Comparison of ENCODE assay signal across 8 cellular contexts in genomic region chr14:103910262-103910935, GRCh38. TPM values are rescaled to one million over a fixed set of nuclear protein-coding genes. Genes with fewer than 3 reads are reported as not detected.
DNase-seq lines count a peak whose midpoint lies in the region; ATAC-seq and TF ChIP-seq lines count a peak whose summit lies in the region.

No MANE protein-coding gene starts in this region.

- H3K27me3 ChIP-seq in BJ (ENCODE audit: control insufficient read depth, insufficient read depth, low read length) (no peaks in the 10 kb centered on the region), H9 (ENCODE audit: insufficient read depth, low read length) (no peaks in the 10 kb centered on the region; the same call in 1 of the 2 replicates), colonic mucosa (no peaks in the 10 kb centered on the region)

- peaks cover 2 to 27% (median 20%) of the 10 kb centered on the region in 3 experiments; a peak in 6 of 7 replicates for H3K36me3 Mint-ChIP-seq in H9 (ENCODE audit: insufficient read depth in 1 of 3, low read depth in 3 of 3)

- peak overlapping the region; percentile 30 for H3K4me2 ChIP-seq in H9 (ENCODE audit: insufficient read depth, insufficient read length, low read length)

- H2BK12ac ChIP-seq in H9 (ENCODE audit: insufficient read length, low read depth, low read length), result no peak overlapping the region

- H2BK120ac ChIP-seq in H9 (ENCODE audit: low read depth, low read length, poor library complexity, severe bottlenecking), result no peak overlapping the region

- peaks cover 2% of the 10 kb centered on the region; the same call in 1 of the 2 replicates for H3K27me3 Mint-ChIP-seq in H9 (ENCODE audit: low read depth)

- H4K8ac ChIP-seq in H9 (replicated peaks; ENCODE audit: insufficient read length, low read depth, low read length), result no peak overlapping the region

- H2BK15ac ChIP-seq in H9 (ENCODE audit: low read depth, low read length), result no peak overlapping the region

- H3K9me3 ChIP-seq in H9 (ENCODE audit: control insufficient read depth, low read depth, low read length) (no peaks in the 10 kb centered on the region), colonic mucosa (no peaks in the 10 kb centered on the region)

- H3K4me1 Mint-ChIP-seq in H9, result peaks cover 16 to 17% of the 10 kb centered on the region in 2 experiments

- CTCF ChIA-PET in BJ (lab: Yijun Ruan, JAX), result interaction anchor here (0.6 to 4.8 kb wide), 20 partner anchors 10 to 346 kb away, joined by 3 to 36 read pairs (median 4); a partner anchor contains a TSS

- H3K18ac ChIP-seq in H9 (ENCODE audit: insufficient read length, low read depth, low read length), result no peak overlapping the region

- ATAC-seq in left colon (peak; percentile 100), HG02588 (IDR thresholded peaks at IDR 0.05; ENCODE audit: unreplicated experiment) (no peak)

- no peak overlapping the region for H2AFZ ChIP-seq in H9 (ENCODE audit: low read length)

- H3K23me2 ChIP-seq in H9 (ENCODE audit: insufficient read length, low read depth, low read length, poor library complexity, severe bottlenecking), result no peaks in the 10 kb centered on the region

- no peak overlapping the region for H2BK5ac ChIP-seq in H9 (ENCODE audit: insufficient read length, low read length)

- no peak overlapping the region for H4K5ac ChIP-seq in H9 (ENCODE audit: insufficient read length, low read depth, low read length)

- H3K4ac ChIP-seq in H9 (ENCODE audit: low read depth, low read length), result no peak overlapping the region

- H3K9me3 Mint-ChIP-seq in H9, result no peaks in the 10 kb centered on the region

- no peak overlapping the region for H3K56ac ChIP-seq in H9 (ENCODE audit: insufficient read length, low read depth, low read length)

- H3T11ph ChIP-seq in H9 (ENCODE audit: low read length), result no peak overlapping the region

- no peak overlapping the region for H2AK5ac ChIP-seq in H9 (ENCODE audit: insufficient read length, low read length)

- POLR2A ChIA-PET in BJ (lab: Charles Lee), result interaction anchor here (0.6 kb wide), 1 partner anchor 82 kb away, joined by 12 read pairs; no protein-coding TSS in a partner anchor

- TF ChIP-seq CTCF in BJ (IDR thresholded peaks at IDR 0.05; ENCODE audit: insufficient read depth, low read depth, low read length) (peak; percentile 84), H9 (conservative IDR thresholded peaks at IDR 0.05) (peak; percentile 90), colonic mucosa (IDR thresholded peaks at IDR 0.05) (peak; percentile 84)

- H4K20me1 ChIP-seq in H9 (ENCODE audit: control insufficient read depth, insufficient read depth, insufficient read length), result no peaks in the 10 kb centered on the region

- no peak overlapping the region; the same call in 1 of the 2 replicates for H3K4me3 ChIP-seq in BJ (ENCODE audit: low read depth, low read length)
- no peak overlapping the region for H3K4me3 ChIP-seq in colonic mucosa

- H4K91ac ChIP-seq in H9 (ENCODE audit: insufficient read length, low read depth, low read length), result no peak overlapping the region

- no peaks in the 10 kb centered on the region for H3K79me1 ChIP-seq in H9 (ENCODE audit: insufficient read depth, low read depth, low read length, poor library complexity, severe bottlenecking)

- H3K4me1 ChIP-seq in H9 (ENCODE audit: insufficient read depth, low read length) (no peaks in the 10 kb centered on the region), colonic mucosa (no peaks in the 10 kb centered on the region)

- WGBS in H9 (ENCODE audit: extremely low coverage, insufficient read length, low lambda C conversion rate), result no CpG with 5 or more reads among the region's 20 CpGs

- no peak overlapping the region for H3K27ac ChIP-seq in H9 (ENCODE audit: insufficient read length, low read depth, low read length)
- H3K27ac ChIP-seq in colonic mucosa, result no peak overlapping the region

- H3K36me3 ChIP-seq in BJ (ENCODE audit: control insufficient read depth, insufficient read depth, low read length), result no peaks in the 10 kb centered on the region; the same call in 1 of the 2 replicates
- H3K36me3 ChIP-seq in colonic mucosa, result peaks cover 4% of the 10 kb centered on the region

- DNase-seq in BJ (ENCODE audit: low read depth) (peak; percentile 23), H9 (peak; percentile 94), NCI-H2227 treated with DMSO at 0.1 percent for 48 hours (lab: John Stamatoyannopoulos, UW) (peak; percentile 70), colonic mucosa (peak; percentile 91), left colon (peak; percentile 88 to 90)
- peak; percentile 84 for DNase-seq in activated CD4-positive, alpha-beta T cell treated with anti-CD3 and anti-CD28 coated beads for 48 hours
- DNase-seq in stimulated activated CD4-positive, alpha-beta T cell treated with anti-CD3 and anti-CD28 coated beads, Interleukin-2, amount 100 ng/mL, for 4 hours (ENCODE audit: low read depth), result peak; percentile 66

- H3K23ac ChIP-seq in H9 (ENCODE audit: insufficient read length, low read depth, low read length), result no peak overlapping the region

- intact Hi-C loops in colonic mucosa (cut with DNase I), result loop anchor here (5.0 kb wide), 1 partner anchor 103 kb away; no protein-coding TSS in a partner anchor
- intact Hi-C loops in left colon (cut with DNase I, micrococcal nuclease), result loop anchor here (5.0 to 10.0 kb wide), 2 partner anchors 96 to 103 kb away; no protein-coding TSS in a partner anchor

- H3K27ac Mint-ChIP-seq in H9, result peak overlapping the region; percentile 40 to 78 (median 59); a peak in 3 of 7 replicates

- no peak overlapping the region for H3K14ac ChIP-seq in H9 (ENCODE audit: insufficient read depth, low read length)

- H3K9ac ChIP-seq in H9 (ENCODE audit: extremely low read depth, insufficient read length, low read length) (no peak overlapping the region), colonic mucosa (ENCODE audit: low read depth in 2 of 2, low read length in 2 of 2) (no peak overlapping the region)

- H3K79me2 ChIP-seq in H9 (ENCODE audit: insufficient read depth, low read length), result no peaks in the 10 kb centered on the region; the same call in 1 of the 2 replicates

- peak overlapping the region; percentile 15 to 48; a peak in 4 of 5 replicates for H3K4me3 Mint-ChIP-seq in H9

- no peak overlapping the region for H2BK20ac ChIP-seq in H9 (ENCODE audit: low read depth, low read length, poor library complexity, severe bottlenecking)

RNA-seq across cellular contexts. Expression of gene TDRD9, which starts 17.9 kb away (rescaled TPM):
- polyA plus RNA-seq in BJ (2011; rRNA removed), result 1.3 and 2.2 TPM in 2 replicates
- polyA minus RNA-seq in BJ (2011; rRNA and poly(A)+ RNA removed), result 3.0 and 3.6 TPM in 2 replicates
- not detected in 2 replicates for total RNA-seq in H9 (2021)
- total RNA-seq in colonic mucosa, result 1 to 10 TPM in 1 of 2 donors, under 1 TPM in 1; 0.44 to 1.1 TPM
- total RNA-seq in left colon, result under 1 TPM; 0.22 to 0.24 TPM

RNA-seq across cellular contexts. Expression of gene RD3L, which starts 31.9 kb away (rescaled TPM):
- polyA plus RNA-seq in BJ (2011; rRNA removed), result not detected in 2 replicates
- not detected in 2 replicates for polyA minus RNA-seq in BJ (2011; rRNA and poly(A)+ RNA removed)
- total RNA-seq in H9 (2021) (not detected in 2 replicates), colonic mucosa (not detected), left colon (not detected)

Comparison
In these comparisons a context has a peak if more than half of its experiments do, and no peak if none do; other contexts are left out.
1. DNase-seq: peak in every context shown above with its lines; median percentile 94 in H9; 91 in colonic mucosa; 89 in left colon; 84 in activated CD4-positive, alpha-beta T cell treated with anti-CD3 and anti-CD28 coated beads for 48 hours; 70 in NCI-H2227 treated with DMSO at 0.1 percent for 48 hours; 66 in stimulated activated CD4-positive, alpha-beta T cell treated with anti-CD3 and anti-CD28 coated beads, Interleukin-2, amount 100 ng/mL, for 4 hours; 23 in BJ.